Comparison of ENCODE assay signal across 8 cellular contexts in genomic region chr18:9101730-9102390, GRCh38. TPM values are rescaled to one million over a fixed set of nuclear protein-coding genes. Genes with fewer than 3 reads are reported as not detected.
DNase-seq lines count a peak whose midpoint lies in the region; ATAC-seq and TF ChIP-seq lines count a peak whose summit lies in the region.

No MANE protein-coding gene starts in this region.

- H4K5ac ChIP-seq in IMR-90 (ENCODE audit: low read depth, low read length), result peak overlapping the region; percentile 90; the same call in 1 of the 2 replicates

- peaks cover 35% of the 10 kb centered on the region; the same call in 1 of the 2 replicates for H4K20me1 ChIP-seq in IMR-90 (ENCODE audit: insufficient read depth, low read length)

- H3K14ac ChIP-seq in IMR-90 (replicated peaks; ENCODE audit: low read depth, low read length), result peak overlapping the region; percentile 98

- peak overlapping the region; percentile 84 to 97 (median 92) for H3K27ac Mint-ChIP-seq in CD4-positive, CD25-positive, alpha-beta regulatory T cell
- H3K27ac Mint-ChIP-seq in endodermal cell, result peak overlapping the region; percentile 80

- H2AFZ ChIP-seq in IMR-90 (replicated peaks; ENCODE audit: low read length, poor library complexity), result peak overlapping the region; percentile 80

- ATAC-seq in CD4-positive, CD25-positive, alpha-beta regulatory T cell (ENCODE audit: low read depth in 2 of 2), result peak; percentile 8 to 16
- peak; percentile 11 for ATAC-seq in GM19372 (IDR thresholded peaks at IDR 0.05; ENCODE audit: low read depth, unreplicated experiment)
- no peak; the same call in 1 of the 2 replicates for ATAC-seq in IMR-90 (ENCODE audit: low read depth)
- peak; percentile 52 for ATAC-seq in SK-N-SH treated with all-trans-retinoic acid at 6 μM for 48 hours
- peak; percentile 78 for ATAC-seq in aorta (ENCODE audit: low FRiP score)

- no peaks in the 10 kb centered on the region for H3K36me3 ChIP-seq in CD4-positive, CD25-positive, alpha-beta regulatory T cell (ENCODE audit: control insufficient read depth, insufficient read depth, low read length)
- H3K36me3 ChIP-seq in IMR-90 (ENCODE audit: control insufficient read depth, insufficient read depth, low read length) (peaks cover 2% of the 10 kb centered on the region; the same call in 1 of the 2 replicates), endodermal cell (ENCODE audit: control insufficient read depth, insufficient read depth, low read length) (no peaks in the 10 kb centered on the region), aorta (ENCODE audit: control insufficient read depth in 1 of 2, insufficient read depth in 2 of 2, low read length in 1 of 2) (no peaks in the 10 kb centered on the region)

- H3K4me3 Mint-ChIP-seq in CD4-positive, CD25-positive, alpha-beta regulatory T cell, result peak overlapping the region; percentile 90 to 97 (median 95)
- H3K4me3 Mint-ChIP-seq in endodermal cell, result peak overlapping the region; percentile 87

- no peaks in the 10 kb centered on the region for H3K27me3 Mint-ChIP-seq in CD4-positive, CD25-positive, alpha-beta regulatory T cell
- peaks cover 30% of the 10 kb centered on the region for H3K27me3 Mint-ChIP-seq in endodermal cell (ENCODE audit: insufficient read depth)

- peaks cover 3 to 19% of the 10 kb centered on the region in 2 experiments; a peak in 2 of 4 replicates for H3K79me1 ChIP-seq in IMR-90 (ENCODE audit: low read depth in 1 of 2, low read length in 2 of 2)

- intact Hi-C loops in IMR-90 (cut with micrococcal nuclease), result loop anchor here (1.0 kb wide), 1 partner anchor 8 kb away; no protein-coding TSS in a partner anchor
- intact Hi-C loops in aorta (cut with DNase I), result loop anchor here (1.0 to 5.0 kb wide), 3 partner anchors 29 to 35 kb away; partner anchors contain the start of gene ANKRD12 (in 2 of the 2)

- peak overlapping the region; percentile 48; the same call in 1 of the 2 replicates for H3K18ac ChIP-seq in IMR-90 (ENCODE audit: low read depth, low read length)

- H4K91ac ChIP-seq in IMR-90 (ENCODE audit: insufficient read depth, low read depth, low read length), result peak overlapping the region; percentile 90

- no peak for TF ChIP-seq CTCF in IMR-90 (conservative IDR thresholded peaks at IDR 0.05; ENCODE audit: low read depth, low read length)
- TF ChIP-seq CTCF in endodermal cell (conservative IDR thresholded peaks at IDR 0.05), result no peak

- peak overlapping the region; percentile 85; the same call in 1 of the 2 replicates for H3K23ac ChIP-seq in IMR-90 (ENCODE audit: low read depth, low read length)

- in situ Hi-C loops in IMR-90 (cut with MboI; ENCODE audit: low sequenced_read_pairs), result no loop called here

- peak overlapping the region; percentile 69 for H2BK20ac ChIP-seq in IMR-90 (ENCODE audit: low read depth, low read length)

- peak overlapping the region; percentile 90 for H3K27ac ChIP-seq in CD4-positive, CD25-positive, alpha-beta regulatory T cell (ENCODE audit: insufficient read depth, low read length, poor library complexity, severe bottlenecking)
- H3K27ac ChIP-seq in IMR-90 (ENCODE audit: insufficient read depth, low read length), result peak overlapping the region; percentile 78
- no peak overlapping the region for H3K27ac ChIP-seq in endodermal cell (ENCODE audit: low read depth, low read length)
- H3K27ac ChIP-seq in aorta (ENCODE audit: low read depth in 1 of 2, low read length in 2 of 2), result peak overlapping the region; percentile 76 to 96

- peak overlapping the region; percentile 90 for H3K56ac ChIP-seq in IMR-90 (ENCODE audit: extremely low read depth, insufficient read depth, low read length)

- peak overlapping the region; percentile 91 to 93 for H4K8ac ChIP-seq in IMR-90 (ENCODE audit: low read depth in 2 of 2, low read length in 2 of 2)

- H3K9ac ChIP-seq in IMR-90 (ENCODE audit: low read depth, low read length) (peak overlapping the region; percentile 79), endodermal cell (ENCODE audit: extremely low read depth, low read length, poor library complexity, severe bottlenecking) (peak overlapping the region; percentile 47)

- H3K9me3 Mint-ChIP-seq in CD4-positive, CD25-positive, alpha-beta regulatory T cell, result no peaks in the 10 kb centered on the region
- H3K9me3 Mint-ChIP-seq in endodermal cell, result no peaks in the 10 kb centered on the region

- H3K9me3 ChIP-seq in CD4-positive, CD25-positive, alpha-beta regulatory T cell (ENCODE audit: control insufficient read depth in 2 of 2, low read length in 2 of 2), result no peaks in the 10 kb centered on the region
- H3K9me3 ChIP-seq in IMR-90 (ENCODE audit: control insufficient read depth, insufficient read depth, low read length) (no peaks in the 10 kb centered on the region), endodermal cell (ENCODE audit: control insufficient read depth, low read length) (no peaks in the 10 kb centered on the region), aorta (ENCODE audit: control insufficient read depth, low read length) (no peaks in the 10 kb centered on the region)

- TSS peak; percentile 95 for BruUV-seq in IMR-90 (replicated peaks; lab: Mats Ljungman, UMichigan)

- H2BK15ac ChIP-seq in IMR-90 (ENCODE audit: low read depth, low read length), result peak overlapping the region; percentile 77; the same call in 2 of the 3 replicates

- peak overlapping the region; percentile 55 for H2AK5ac ChIP-seq in IMR-90 (ENCODE audit: low read depth, low read length)

- H3K4me1 ChIP-seq in CD4-positive, CD25-positive, alpha-beta regulatory T cell (ENCODE audit: control insufficient read depth, insufficient read depth, low read length, poor library complexity, severe bottlenecking), result peaks cover 50% of the 10 kb centered on the region
- H3K4me1 ChIP-seq in IMR-90 (ENCODE audit: control insufficient read depth, insufficient read depth, low read length), result peaks cover 2% of the 10 kb centered on the region; the same call in 1 of the 2 replicates
- no peaks in the 10 kb centered on the region for H3K4me1 ChIP-seq in endodermal cell (ENCODE audit: control insufficient read depth, insufficient read depth, low read length)
- H3K4me1 ChIP-seq in aorta (ENCODE audit: control insufficient read depth in 1 of 2, insufficient read depth in 2 of 2, low read length in 2 of 2), result peaks cover 4 to 5% of the 10 kb centered on the region in 2 donors

- H3K9me1 ChIP-seq in IMR-90 (ENCODE audit: insufficient read depth, low read length), result 0 out of 2 replicates have a peak, but pooled peaks cover 3% of the 10 kb centered on the region

- peak overlapping the region; percentile 83 for H2BK120ac ChIP-seq in IMR-90 (ENCODE audit: low read depth, low read length)

- peak overlapping the region; percentile 96 for H2BK5ac ChIP-seq in IMR-90 (ENCODE audit: low read depth, low read length, poor library complexity, severe bottlenecking)

- POLR2A ChIA-PET in IMR-90 (lab: Charles Lee; ENCODE audit: unreplicated experiment), result interaction anchor here (0.6 kb wide), 2 partner anchors 41 to 475 kb away, joined by 3 to 5 read pairs; no protein-coding TSS in a partner anchor

- dilution Hi-C loops in IMR-90 (cut with HindIII; ENCODE audit: low sequenced_read_pairs, unreplicated experiment), result no loop called here

- H3K36me3 Mint-ChIP-seq in CD4-positive, CD25-positive, alpha-beta regulatory T cell, result peaks cover 18% of the 10 kb centered on the region
- H3K36me3 Mint-ChIP-seq in endodermal cell (ENCODE audit: low read depth), result peaks cover 5% of the 10 kb centered on the region

- H3K4me3 ChIP-seq in CD4-positive, CD25-positive, alpha-beta regulatory T cell (ENCODE audit: low read depth, low read length), result peak overlapping the region; percentile 93
- H3K4me3 ChIP-seq in IMR-90 (ENCODE audit: insufficient read depth, low read depth, low read length), result peak overlapping the region; percentile 76
- peak overlapping the region; percentile 91 for H3K4me3 ChIP-seq in endodermal cell (ENCODE audit: low read length)
- peak overlapping the region; percentile 87 to 97 for H3K4me3 ChIP-seq in aorta (ENCODE audit: low read length in 2 of 2)

- H3K4me1 Mint-ChIP-seq in CD4-positive, CD25-positive, alpha-beta regulatory T cell, result peaks cover 24 to 60% (median 39%) of the 10 kb centered on the region in 4 donors
- H3K4me1 Mint-ChIP-seq in endodermal cell, result peaks cover 47% of the 10 kb centered on the region

- H2AK9ac ChIP-seq in IMR-90 (replicated peaks; ENCODE audit: low read depth, low read length, poor library complexity), result no peak overlapping the region

- no CpG with 5 or more reads among the region's 9 CpGs for WGBS in IMR-90 (ENCODE audit: extremely low coverage in 2 of 2, insufficient read length in 1 of 2), 2 experiments
- WGBS in endodermal cell (ENCODE audit: insufficient coverage in 1 of 2, insufficient read length in 1 of 2), 2 experiments, result 31 to 42% methylated on average over 8 to 9 of the region's 9 CpGs
- whole genome bisulfite sequencing in aorta, 2 donors, result 0 to 2% methylated on average over 9 of the region's 9 CpGs

- H3K27me3 ChIP-seq in CD4-positive, CD25-positive, alpha-beta regulatory T cell (ENCODE audit: control insufficient read depth, insufficient read depth, low read length), result no peaks in the 10 kb centered on the region
- H3K27me3 ChIP-seq in IMR-90 (ENCODE audit: control insufficient read depth, insufficient read depth, low read length) (no peaks in the 10 kb centered on the region), endodermal cell (ENCODE audit: control insufficient read depth, insufficient read depth, low read length, poor library complexity, severe bottlenecking) (peaks cover 20% of the 10 kb centered on the region), aorta (ENCODE audit: control insufficient read depth in 1 of 2, insufficient read depth in 2 of 2, low read length in 1 of 2) (no peaks in the 10 kb centered on the region)

- no peak for TF ChIP-seq POLR2A in IMR-90 (IDR thresholded peaks at IDR 0.05; ENCODE audit: low read depth, low read length)

- peak overlapping the region; percentile 81; the same call in 1 of the 2 replicates for H3K4ac ChIP-seq in IMR-90 (ENCODE audit: low read depth, low read length)

- no peak for TF ChIP-seq RAD21 in IMR-90 (IDR thresholded peaks at IDR 0.05; ENCODE audit: low read length)

- DNase-seq in CD4-positive, CD25-positive, alpha-beta regulatory T cell, result peak in 2 of 3 donors; percentile 71 to 80
- DNase-seq in IMR-90 (peak; percentile 86), endodermal cell (no peak), mucosa of gallbladder (ENCODE audit: low spot score) (peak; percentile 27), aorta (no peak), GM19240 (ENCODE audit: insufficient read length, low spot score) (no peak)

- H3K4me2 ChIP-seq in IMR-90 (ENCODE audit: low read depth, low read length), result peak overlapping the region; percentile 97

- CTCF ChIA-PET in IMR-90 (lab: Yijun Ruan, JAX), result interaction anchor here (2.4 kb wide), 1 partner anchor 28 kb away, joined by 5 read pairs; no protein-coding TSS in a partner anchor

RNA-seq across cellular contexts. Expression of gene NDUFV2, which starts 0.6 kb away (rescaled TPM):
- total RNA-seq in CD4-positive, CD25-positive, alpha-beta regulatory T cell, result 207 TPM
- 100 to 1,000 TPM; 221 to 282 (median 255) TPM for polyA plus RNA-seq in CD4-positive, CD25-positive, alpha-beta regulatory T cell
- total RNA-seq in IMR-90 (2012; rRNA removed), result 106 and 115 TPM in 2 replicates
- 121 and 126 TPM in 2 replicates for polyA plus RNA-seq in IMR-90 (2012; rRNA removed)
- 41.8 and 55.5 TPM in 2 replicates for polyA plus RNA-seq in IMR-90 (2012; cell fraction: cytosol; rRNA removed)
- 11.4 and 58.7 TPM in 2 replicates for polyA plus RNA-seq in IMR-90 (2012; cell fraction: nucleus; rRNA removed; ENCODE audit: low replicate concordance)
- total RNA-seq in endodermal cell, result 100 to 1,000 TPM; 123 to 138 TPM
- 152 TPM for polyA plus RNA-seq in endodermal cell (2013, experiment 1 of 2)
- 145 TPM for polyA plus RNA-seq in endodermal cell (2013, experiment 2 of 2)
- total RNA-seq in mucosa of gallbladder, result 106 TPM
- total RNA-seq in aorta, result 100 to 1,000 TPM in 1 of 2 donors, 10 to 100 TPM in 1; 83.8 to 112 TPM
- polyA plus RNA-seq in aorta, result 100 to 1,000 TPM; 114 to 150 TPM

RNA-seq across cellular contexts. Expression of gene ANKRD12, which starts 34.7 kb away (rescaled TPM):
- 200 TPM for total RNA-seq in CD4-positive, CD25-positive, alpha-beta regulatory T cell
- 10 to 100 TPM; 28.2 to 41.9 (median 37.0) TPM for polyA plus RNA-seq in CD4-positive, CD25-positive, alpha-beta regulatory T cell
- total RNA-seq in IMR-90 (2012; rRNA removed) (12.9 and 31.7 TPM in 2 replicates), endodermal cell (10 to 100 TPM; 36.0 to 41.6 TPM), mucosa of gallbladder (62.8 TPM), aorta (100 to 1,000 TPM in 1 of 2 donors, 10 to 100 TPM in 1; 86.5 to 112 TPM)
- polyA plus RNA-seq in IMR-90 (2012; rRNA removed) (1.9 and 2.6 TPM in 2 replicates), aorta (10 to 100 TPM in 1 of 2 donors, 1 to 10 TPM in 1; 7.6 to 13.4 TPM)
- 0.41 and 4.3 TPM in 2 replicates for polyA plus RNA-seq in IMR-90 (2012; cell fraction: cytosol; rRNA removed)
- 2.5 and 4.6 TPM in 2 replicates for polyA plus RNA-seq in IMR-90 (2012; cell fraction: nucleus; rRNA removed; ENCODE audit: low replicate concordance)
- 21.7 TPM for polyA plus RNA-seq in endodermal cell (2013, experiment 1 of 2)
- polyA plus RNA-seq in endodermal cell (2013, experiment 2 of 2), result 21.8 TPM

Comparison
In these comparisons a context has a peak if more than half of its experiments do, and no peak if none do; other contexts are left out.
1. DNase-seq: peak in CD4-positive, CD25-positive, alpha-beta regulatory T cell (2 of 3), IMR-90 (single experiment) and mucosa of gallbladder (single experiment); none in endodermal cell (single experiment), aorta (0 of 2) and GM19240 (single experiment).
2. Peak in every context shown above with its lines, with median percentiles within 50 percentile points of each other: H3K4me3 ChIP-seq.